1 cellular context compared by ENCODE assay signal in genomic region chr7:99827040-99827778, GRCh38.
TF ChIP-seq lines count a peak whose summit lies in the region.

No MANE protein-coding gene starts in this region.

TF ChIP-seq in GM23338, 12 proteins besides CTCF, POLR2A, EP300 and RAD21:
- no peak for TF ChIP-seq ZNF462 (CRISPR knock-in tag; IDR thresholded peaks at IDR 0.05)
- no peak for TF ChIP-seq ZNF331 (CRISPR knock-in tag; IDR thresholded peaks at IDR 0.05; ENCODE audit: low read depth)
- TF ChIP-seq POLR2AphosphoS5 (IDR thresholded peaks at IDR 0.05; ENCODE audit: low read depth): no peak
- TF ChIP-seq EZH2 (IDR thresholded peaks at IDR 0.05; ENCODE audit: low read depth, unreplicated experiment): no peak
- no peak for TF ChIP-seq JUNB (IDR thresholded peaks at IDR 0.05; ENCODE audit: unreplicated experiment)
- no peak for TF ChIP-seq ETS1 (IDR thresholded peaks at IDR 0.05)
- TF ChIP-seq ZNF114 (CRISPR knock-in tag; IDR thresholded peaks at IDR 0.05): no peak
- TF ChIP-seq EZH2phosphoT487 (IDR thresholded peaks at IDR 0.05; ENCODE audit: unreplicated experiment): no peak
- TF ChIP-seq REST (IDR thresholded peaks at IDR 0.05; ENCODE audit: unreplicated experiment): no peak
- TF ChIP-seq CREB1 (CRISPR knock-in tag; IDR thresholded peaks at IDR 0.05; ENCODE audit: low read depth): no peak
TF ChIP-seq in GM23338: peak in this region for 0.
